Comparison of ENCODE assay signal across 9 cellular contexts in genomic region chr21:38979271-38980196, GRCh38.
A peak's percentile ranks its signal among the peaks of the same experiment; 100 is the strongest.
DNase-seq lines count a peak whose midpoint lies in the region; ATAC-seq lines count a peak whose summit lies in the region.
"Had no signal": no experiment of that assay in that cellular context is flagged by ENCODE, and none has a peak within 500 bp of the region (broad histone marks: within the 10 kb centered on the region; RNA-seq: fewer than 3 reads in every experiment).

No MANE protein-coding gene starts in this region.

- H3K27me3 ChIP-seq in BLaER1 treated with 17β-estradiol and CSF1 and Interleukin-3, amounts not matched to agents 10 nM and 100 nM = peaks cover 0 to 15% (median 0%) of the 10 kb centered on the region in 11 experiments; a peak in 4 of 22 replicates
- no peaks in the 10 kb centered on the region for H3K27me3 ChIP-seq in H7 (ENCODE audit: control insufficient read depth, insufficient read depth, low read length)
- no peaks in the 10 kb centered on the region for H3K27me3 ChIP-seq in iPS DF 6.9 (ENCODE audit: control insufficient read depth, insufficient read depth, low read length)

- H3K4me2 ChIP-seq in BLaER1 treated with 17β-estradiol and CSF1 and Interleukin-3, amounts not matched to agents 10 nM and 100 nM = peak overlapping the region; percentile 75 to 95 (median 86)

- H3K9ac ChIP-seq in BLaER1 treated with 17β-estradiol and CSF1 and Interleukin-3, amounts not matched to agents 10 nM and 100 nM = peak overlapping the region in 2 of 11 experiments; percentile 18 to 25; a peak in 2 of 22 replicates

- H3K27ac ChIP-seq in BLaER1 treated with 17β-estradiol and CSF1 and Interleukin-3, amounts not matched to agents 10 nM and 100 nM = peak overlapping the region in 6 of 11 experiments; percentile 8 to 63 (median 60); a peak in 7 of 22 replicates
- H3K27ac ChIP-seq in iPS DF 6.9 (ENCODE audit: low read length) = peak overlapping the region; percentile 62

- DNase-seq in H7 (peak; percentile 70), RPMI8226 (peak; percentile 54), iPS DF 6.9 (ENCODE audit: low read depth, low spot score) (peak; percentile 64), NCI-H748 treated with DMSO at 0.1 percent for 48 hours (lab: John Stamatoyannopoulos, UW) (no peak), NCI-H2029 (lab: John Stamatoyannopoulos, UW) (no peak)
- DNase-seq: NCI-H446 had no signal

- H3K9me3 ChIP-seq in BLaER1 treated with 17β-estradiol and CSF1 and Interleukin-3, amounts not matched to agents 10 nM and 100 nM (replicated peaks in 1 of 11) = no peaks in the 10 kb centered on the region
- no peaks in the 10 kb centered on the region for H3K9me3 ChIP-seq in iPS DF 6.9 (ENCODE audit: control insufficient read depth, insufficient read depth, low read length)

- no peak overlapping the region for H3K4me3 ChIP-seq in BLaER1 treated with 17β-estradiol and CSF1 and Interleukin-3, amounts not matched to agents 10 nM and 100 nM
- no peak overlapping the region for H3K4me3 ChIP-seq in H7 (ENCODE audit: insufficient read depth, low read depth, low read length)
- no peak overlapping the region for H3K4me3 ChIP-seq in iPS DF 6.9 (ENCODE audit: low read length)

- ATAC-seq in GM21360 (IDR thresholded peaks at IDR 0.05; ENCODE audit: unreplicated experiment) (no peak), GM21786 (IDR thresholded peaks at IDR 0.05; ENCODE audit: unreplicated experiment) (no peak)

- H4K20me1 ChIP-seq in BLaER1 treated with 17β-estradiol and CSF1 and Interleukin-3, amounts not matched to agents 10 nM and 100 nM = no peaks in the 10 kb centered on the region

- WGBS in iPS DF 6.9 (ENCODE audit: insufficient coverage, insufficient read length) = no CpG with 5 or more reads among the region's 6 CpGs

- H3K4me1 ChIP-seq in BLaER1 treated with 17β-estradiol and CSF1 and Interleukin-3, amounts not matched to agents 10 nM and 100 nM = peaks cover 35 to 55% (median 48%) of the 10 kb centered on the region in 10 experiments
- peaks cover 13% of the 10 kb centered on the region for H3K4me1 ChIP-seq in iPS DF 6.9 (ENCODE audit: control insufficient read depth, insufficient read depth, low read length)

- no peaks in the 10 kb centered on the region for H3K36me3 ChIP-seq in BLaER1 treated with 17β-estradiol and CSF1 and Interleukin-3, amounts not matched to agents 10 nM and 100 nM
- no peaks in the 10 kb centered on the region for H3K36me3 ChIP-seq in H7 (replicated peaks; ENCODE audit: control insufficient read depth, insufficient read depth, low read length)
- no peaks in the 10 kb centered on the region for H3K36me3 ChIP-seq in iPS DF 6.9 (ENCODE audit: control insufficient read depth, insufficient read depth, low read length)

Comparison
In these comparisons a context has a peak if more than half of its experiments do, and no peak if none do; other contexts are left out.
1. DNase-seq: peak in H7 (single experiment), RPMI8226 (single experiment) and iPS DF 6.9 (single experiment); none in NCI-H748 treated with DMSO at 0.1 percent for 48 hours (single experiment) and NCI-H2029 (single experiment).